ENCODE assay signal across 13 cellular contexts in the genomic region with DNA sequence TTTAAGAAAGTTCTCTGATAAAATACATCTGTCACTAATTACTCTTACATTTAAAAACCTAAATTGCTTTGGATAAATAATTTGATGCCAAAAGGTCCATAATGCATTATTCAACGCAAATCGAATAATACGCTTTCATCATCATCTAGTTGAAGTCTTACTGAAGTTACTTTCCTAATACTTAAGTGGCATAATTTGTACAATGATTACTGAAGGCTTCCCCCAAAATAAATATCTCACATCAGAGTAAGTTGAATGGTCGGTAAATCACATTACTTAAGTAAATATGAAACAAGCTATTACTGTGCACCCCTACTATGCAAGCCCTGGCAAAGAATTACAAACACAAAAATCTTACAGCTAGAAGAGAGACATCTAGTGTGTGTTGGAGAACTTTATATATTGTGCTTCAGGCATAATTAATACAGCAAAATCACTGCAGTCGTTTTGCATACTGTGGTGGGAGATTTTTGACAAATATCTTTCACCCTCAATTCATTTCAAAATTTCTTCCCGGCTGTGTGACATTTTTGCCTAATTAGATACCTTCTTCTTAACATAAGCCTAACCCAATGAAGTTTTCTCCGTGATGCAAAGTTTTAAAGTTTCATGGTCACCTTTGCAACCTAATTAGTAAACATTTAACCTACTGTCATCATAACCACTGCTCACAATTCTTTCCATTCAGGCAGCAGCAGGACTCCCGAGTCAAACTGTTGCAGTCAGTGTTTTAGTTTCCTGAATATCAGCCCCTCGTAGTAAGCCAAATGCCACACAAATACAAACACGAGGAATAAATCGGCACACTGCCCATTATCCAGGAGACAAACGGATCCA.
DNase-seq lines count a peak whose midpoint lies in the region; ATAC-seq and TF ChIP-seq lines count a peak whose summit lies in the region.
"Had no signal": no experiment of that assay in that cellular context is flagged by ENCODE, and none has a peak within 500 bp of the region (broad histone marks: within the 10 kb centered on the region; RNA-seq: fewer than 3 reads in every experiment).

No MANE protein-coding gene starts in this region.

- RAD21 ChIA-PET in HCT116 (lab: Charles Lee; ENCODE audit: low non-redundant PET in 1 of 2, low total read pairs in 2 of 2, uncharacterized antibody in 2 of 2, unreplicated experiment in 2 of 2) = no interaction called here

- H3K9me3 ChIP-seq in HCT116 (ENCODE audit: control insufficient read depth in 1 of 2, insufficient read depth in 1 of 2, low read depth in 1 of 2, low read length in 2 of 2) (no peaks in the 10 kb centered on the region), SK-N-MC (ENCODE audit: low read depth, low read length) (no peaks in the 10 kb centered on the region), sigmoid colon (no peaks in the 10 kb centered on the region)
- H3K9me3 ChIP-seq: ascending aorta had no signal

- TF ChIP-seq POLR2A in HCT116 (IDR thresholded peaks at IDR 0.05; ENCODE audit: borderline replicate concordance, extremely low read depth, insufficient read depth, insufficient read length) = no peak
- no peak for TF ChIP-seq POLR2A in sigmoid colon (IDR thresholded peaks at IDR 0.05)

- no peak for TF ChIP-seq EP300 in sigmoid colon (IDR thresholded peaks at IDR 0.05)

- WGBS in sigmoid colon, 2 donors = 34 to 44% methylated on average over 12 of the region's 12 CpGs

- no peak overlapping the region for H3K27ac ChIP-seq in HCT116 (ENCODE audit: low read depth, low read length)
- H3K27ac ChIP-seq in SK-N-MC = peak overlapping the region; percentile 19; the same call in 1 of the 2 replicates
- peak overlapping the region; percentile 83 to 91 (median 86) for H3K27ac ChIP-seq in sigmoid colon
- H3K27ac ChIP-seq: WERI-Rb-1 had no signal

- no peak for DNase-seq in HCT116 (ENCODE audit: low read depth, low spot score)
- DNase-seq in SK-N-MC (ENCODE audit: low read depth, low spot score) = no peak
- DNase-seq in inferior parietal cortex (ENCODE audit: extremely low spot score) = peak; percentile 66
- no peak for DNase-seq in sigmoid colon
- DNase-seq in NCI-H446 treated with DMSO at 0.1 percent for 48 hours (lab: John Stamatoyannopoulos, UW) = no peak
- no peak for DNase-seq in NCI-H146 (lab: John Stamatoyannopoulos, UW)
- DNase-seq: activated T-cell treated with anti-CD3 and anti-CD28 coated beads, Interleukin-2, amount 50 U/mL, for 72 hours; CD8-positive, alpha-beta T cell; head of caudate nucleus; NCI-H510A; WERI-Rb-1 had no signal

- no peaks in the 10 kb centered on the region for H4K20me1 ChIP-seq in HCT116 (ENCODE audit: insufficient read depth)

- H2AFZ ChIP-seq in HCT116 (ENCODE audit: low read depth, low read length, poor library complexity, severe bottlenecking) = no peak overlapping the region

- H3K27me3 ChIP-seq in HCT116 (ENCODE audit: insufficient read depth, low read length) = peaks cover 54% of the 10 kb centered on the region
- no peaks in the 10 kb centered on the region for H3K27me3 ChIP-seq in sigmoid colon
- H3K27me3 ChIP-seq: ascending aorta had no signal

- TF ChIP-seq CTCF in HCT116 (IDR thresholded peaks at IDR 0.05 in 2 of 3, conservative IDR thresholded peaks at IDR 0.05 in 1 of 3; ENCODE audit: borderline replicate concordance in 1 of 3, insufficient read depth in 1 of 3, low read depth in 2 of 3, low read length in 2 of 3) (peak in 2 of 3 experiments; percentile 8 to 15; a peak in 1 of 6 replicates), sigmoid colon (IDR thresholded peaks at IDR 0.05) (no peak)

- no peaks in the 10 kb centered on the region for H3K79me2 ChIP-seq in HCT116 (ENCODE audit: insufficient read depth, low read length)

- TF ChIP-seq RAD21 in HCT116 (IDR thresholded peaks at IDR 0.05; ENCODE audit: low read depth) = peak; percentile 38; the same call in 1 of the 2 replicates

- ATAC-seq in HCT116 (no peak), HG03095 (IDR thresholded peaks at IDR 0.05; ENCODE audit: unreplicated experiment) (no peak)
- ATAC-seq: activated T-cell treated with anti-CD3 and anti-CD28 coated beads, Interleukin-2, amount 50 U/mL, for 72 hours; CD8-positive, alpha-beta T cell had no signal

- intact Hi-C loops in HCT116 (cut with micrococcal nuclease) (loop anchor here (5.0 to 10.0 kb wide), 2 partner anchors 172 to 270 kb away; no protein-coding TSS in a partner anchor), sigmoid colon (cut with DNase I) (loop anchor here (5.0 kb wide), 2 partner anchors 107 to 562 kb away; partner anchors contain the start of genes KCTD1 and SS18)

- no peak overlapping the region for H3K9ac ChIP-seq in HCT116 (ENCODE audit: low read length)
- no peak overlapping the region for H3K9ac ChIP-seq in SK-N-MC (ENCODE audit: insufficient read length)

- CTCF ChIA-PET in HCT116 (lab: Charles Lee) = interaction anchor here (0.8 to 1.2 kb wide), 4 partner anchors 33 to 347 kb away, joined by 3 to 4 read pairs (median 3); no protein-coding TSS in a partner anchor

- no peaks in the 10 kb centered on the region for H3K9me2 ChIP-seq in HCT116 (ENCODE audit: insufficient read depth)

- H3K4me2 ChIP-seq in HCT116 (ENCODE audit: low read length) = no peak overlapping the region

- H3K36me3 ChIP-seq in HCT116 (ENCODE audit: control insufficient read depth in 1 of 2, insufficient read depth in 2 of 2, low read length in 2 of 2) (no peaks in the 10 kb centered on the region), SK-N-MC (ENCODE audit: insufficient read depth, low read length) (no peaks in the 10 kb centered on the region), sigmoid colon (no peaks in the 10 kb centered on the region)
- H3K36me3 ChIP-seq: ascending aorta, WERI-Rb-1 had no signal

- POLR2A ChIA-PET in HCT116 (lab: Charles Lee) = no interaction called here

- no peak overlapping the region for H3K4me3 ChIP-seq in HCT116 (replicated peaks in 1 of 2; ENCODE audit: low read depth in 1 of 2, low read length in 2 of 2)
- peak overlapping the region; percentile 90 for H3K4me3 ChIP-seq in SK-N-MC
- H3K4me3 ChIP-seq in sigmoid colon = no peak overlapping the region

- H3K4me1 ChIP-seq in HCT116 (ENCODE audit: control insufficient read depth in 1 of 2, insufficient read depth in 2 of 2, low read length in 2 of 2) = peaks cover 8 to 16% of the 10 kb centered on the region in 2 experiments
- peaks cover 0 to 27% (median 23%) of the 10 kb centered on the region in 4 donors for H3K4me1 ChIP-seq in sigmoid colon

- BruUV-seq in HCT116 (replicated peaks; lab: Mats Ljungman, UMichigan) = no TSS peak

TF ChIP-seq in HCT116, 20 proteins besides CTCF, POLR2A, EP300 and RAD21:
- TF ChIP-seq ZBTB33 (IDR thresholded peaks at IDR 0.05; ENCODE audit: extremely low read depth, insufficient replicate concordance, low read length) (no peak), CBX3 (IDR thresholded peaks at IDR 0.05; ENCODE audit: low read depth) (no peak), EGR1 (IDR thresholded peaks at IDR 0.05; ENCODE audit: low read depth) (no peak), ZNF274 (IDR thresholded peaks at IDR 0.05; ENCODE audit: low read depth, low read length) (no peak), ELF1 (IDR thresholded peaks at IDR 0.05; ENCODE audit: borderline replicate concordance, low read depth) (no peak), POLR2AphosphoS5 (IDR thresholded peaks at IDR 0.05; ENCODE audit: low read depth, low read length) (no peak), TCF7L2 (IDR thresholded peaks at IDR 0.05; ENCODE audit: borderline replicate concordance, extremely low read depth, insufficient read depth, insufficient read length) (no peak), EZH2 (IDR thresholded peaks at IDR 0.05) (no peak), EZH2phosphoT487 (IDR thresholded peaks at IDR 0.05; ENCODE audit: borderline replicate concordance) (no peak), YY1 (IDR thresholded peaks at IDR 0.05; ENCODE audit: extremely low read depth, insufficient replicate concordance, low read depth, low read length) (no peak), JUND (IDR thresholded peaks at IDR 0.05) (no peak), ZFX (IDR thresholded peaks at IDR 0.05) (no peak), SIN3A (IDR thresholded peaks at IDR 0.05; ENCODE audit: low read depth) (no peak), CEBPB (IDR thresholded peaks at IDR 0.05; ENCODE audit: low read depth) (no peak), MAX (IDR thresholded peaks at IDR 0.05) (no peak), SRF (IDR thresholded peaks at IDR 0.05; ENCODE audit: low read depth) (no peak)
- TF ChIP-seq, protein P1, sequence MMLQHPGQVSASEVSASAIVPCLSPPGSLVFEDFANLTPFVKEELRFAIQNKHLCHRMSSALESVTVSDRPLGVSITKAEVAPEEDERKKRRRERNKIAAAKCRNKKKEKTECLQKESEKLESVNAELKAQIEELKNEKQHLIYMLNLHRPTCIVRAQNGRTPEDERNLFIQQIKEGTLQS (IDR thresholded peaks at IDR 0.05) = no peak

Comparison
In these comparisons a context has a peak if more than half of its experiments do, and no peak if none do; other contexts are left out.
1. CTCF ChIP-seq: peak in HCT116 (2 of 3); none in sigmoid colon (0 of 4).